7 cellular contexts compared by ENCODE assay signal in genomic region chr1:235075955-235076308, GRCh38. TPM values are rescaled to one million over a fixed set of nuclear protein-coding genes. Genes with fewer than 3 reads are reported as not detected.
DNase-seq lines count a peak whose midpoint lies in the region; ATAC-seq, FAIRE-seq and TF ChIP-seq lines count a peak whose summit lies in the region.

No MANE protein-coding gene starts in this region.

- peak overlapping the region; percentile 78; the same call in 1 of the 2 replicates for H3K56ac ChIP-seq in IMR-90 (ENCODE audit: extremely low read depth, insufficient read depth, low read length)

- intact Hi-C loops in IMR-90 (cut with micrococcal nuclease): loop anchor here (2.0 to 5.0 kb wide), 2 partner anchors 64 to 463 kb away; no protein-coding TSS in a partner anchor

- WGBS in IMR-90 (ENCODE audit: extremely low coverage in 2 of 2, insufficient read length in 1 of 2), 2 experiments: no CpG with 5 or more reads among the region's 7 CpGs
- WGBS in endodermal cell (ENCODE audit: insufficient coverage in 1 of 2, insufficient read length in 1 of 2), 2 experiments: 92 to 95% methylated on average over 6 to 7 of the region's 7 CpGs

- H3K9me3 ChIP-seq in IMR-90 (ENCODE audit: control insufficient read depth, insufficient read depth, low read length) (no peaks in the 10 kb centered on the region), keratinocyte (ENCODE audit: control insufficient read depth, low read depth, low read length) (no peaks in the 10 kb centered on the region), endodermal cell (ENCODE audit: control insufficient read depth, low read length) (no peaks in the 10 kb centered on the region)

- H3K27me3 Mint-ChIP-seq in activated CD8-positive, alpha-beta memory T cell treated with anti-CD3 and anti-CD28 coated beads, Interleukin-2, amount 10 ng/mL, durations not matched to agents 7 days and 5 days: no peaks in the 10 kb centered on the region
- H3K27me3 Mint-ChIP-seq in immature natural killer cell (ENCODE audit: low read depth in 3 of 3) (peaks cover 3 to 7% (median 6%) of the 10 kb centered on the region in 3 donors), endodermal cell (ENCODE audit: insufficient read depth) (no peaks in the 10 kb centered on the region)

- H3K4me3 Mint-ChIP-seq in activated CD8-positive, alpha-beta memory T cell treated with anti-CD3 and anti-CD28 coated beads, Interleukin-2, amount 10 ng/mL, durations not matched to agents 7 days and 5 days: peak overlapping the region; percentile 59
- H3K4me3 Mint-ChIP-seq in immature natural killer cell (peak overlapping the region in 2 of 5 donors; percentile 15 to 16), endodermal cell (no peak overlapping the region)

- BruUV-seq in IMR-90 (replicated peaks; lab: Mats Ljungman, UMichigan): no TSS peak

- ATAC-seq in IMR-90 (ENCODE audit: low read depth): no peak
- no peak for ATAC-seq in activated CD8-positive, alpha-beta memory T cell treated with anti-CD3 and anti-CD28 coated beads, Interleukin-2, amount 10 ng/mL, durations not matched to agents 7 days and 5 days
- ATAC-seq in GM21529 (IDR thresholded peaks at IDR 0.05; ENCODE audit: unreplicated experiment): no peak

- peak overlapping the region; percentile 24 to 80 for H4K8ac ChIP-seq in IMR-90 (ENCODE audit: low read depth in 2 of 2, low read length in 2 of 2)

- no peak for TF ChIP-seq POLR2A in IMR-90 (IDR thresholded peaks at IDR 0.05; ENCODE audit: low read depth, low read length)

- H3K9me1 ChIP-seq in IMR-90 (ENCODE audit: insufficient read depth, low read length) (peaks cover 39% of the 10 kb centered on the region), keratinocyte (ENCODE audit: control insufficient read depth, extremely low read depth, insufficient read depth, low read length) (no peaks in the 10 kb centered on the region)

- in situ Hi-C loops in IMR-90 (cut with MboI; ENCODE audit: low sequenced_read_pairs): loop anchor here (25.0 kb wide), 1 partner anchor 214 kb away; no protein-coding TSS in a partner anchor

- H3K4ac ChIP-seq in IMR-90 (ENCODE audit: low read depth, low read length): peak overlapping the region; percentile 94

- H3K4me3 ChIP-seq in IMR-90 (ENCODE audit: insufficient read depth, low read depth, low read length) (no peak overlapping the region), keratinocyte (ENCODE audit: control insufficient read depth in 2 of 3, extremely low read depth in 1 of 3, insufficient read depth in 2 of 3, low read depth in 1 of 3, low read length in 3 of 3) (no peak overlapping the region), endodermal cell (ENCODE audit: low read length) (no peak overlapping the region)

- peak overlapping the region; percentile 66 for H3K18ac ChIP-seq in IMR-90 (ENCODE audit: low read depth, low read length)

- H3K14ac ChIP-seq in IMR-90 (replicated peaks; ENCODE audit: low read depth, low read length): peak overlapping the region; percentile 90

- peak overlapping the region; percentile 80 for H4K91ac ChIP-seq in IMR-90 (ENCODE audit: insufficient read depth, low read depth, low read length)

- no peaks in the 10 kb centered on the region for H3K36me3 Mint-ChIP-seq in activated CD8-positive, alpha-beta memory T cell treated with anti-CD3 and anti-CD28 coated beads, Interleukin-2, amount 10 ng/mL, durations not matched to agents 7 days and 5 days
- H3K36me3 Mint-ChIP-seq in immature natural killer cell (no peaks in the 10 kb centered on the region), endodermal cell (ENCODE audit: low read depth) (no peaks in the 10 kb centered on the region)

- peak overlapping the region; percentile 98 for H2BK20ac ChIP-seq in IMR-90 (ENCODE audit: low read depth, low read length)

- H2BK15ac ChIP-seq in IMR-90 (ENCODE audit: low read depth, low read length): peak overlapping the region; percentile 82; the same call in 2 of the 3 replicates

- H3K9ac ChIP-seq in IMR-90 (ENCODE audit: low read depth, low read length): no peak overlapping the region
- no peak overlapping the region for H3K9ac ChIP-seq in keratinocyte (ENCODE audit: control insufficient read depth, extremely low read depth, insufficient read depth, low read length)
- no peak overlapping the region for H3K9ac ChIP-seq in endodermal cell (ENCODE audit: extremely low read depth, low read length, poor library complexity, severe bottlenecking)

- peaks cover 38% of the 10 kb centered on the region for H3K4me1 Mint-ChIP-seq in activated CD8-positive, alpha-beta memory T cell treated with anti-CD3 and anti-CD28 coated beads, Interleukin-2, amount 10 ng/mL, durations not matched to agents 7 days and 5 days
- H3K4me1 Mint-ChIP-seq in immature natural killer cell (peaks cover 17 to 19% of the 10 kb centered on the region in 2 donors), endodermal cell (peaks cover 9% of the 10 kb centered on the region)

- H2AK5ac ChIP-seq in IMR-90 (ENCODE audit: low read depth, low read length): peak overlapping the region; percentile 73

- FAIRE-seq in keratinocyte (lab: Jason Lieb, UNC): no peak

- H4K20me1 ChIP-seq in IMR-90 (ENCODE audit: insufficient read depth, low read length) (no peaks in the 10 kb centered on the region; the same call in 1 of the 2 replicates), keratinocyte (ENCODE audit: control insufficient read depth, extremely low read depth, insufficient read depth, low read length) (no peaks in the 10 kb centered on the region)

- H2BK120ac ChIP-seq in IMR-90 (ENCODE audit: low read depth, low read length): peak overlapping the region; percentile 90

- H3K9me3 Mint-ChIP-seq in activated CD8-positive, alpha-beta memory T cell treated with anti-CD3 and anti-CD28 coated beads, Interleukin-2, amount 10 ng/mL, durations not matched to agents 7 days and 5 days (ENCODE audit: low read depth): no peaks in the 10 kb centered on the region
- H3K9me3 Mint-ChIP-seq in immature natural killer cell: no peaks in the 10 kb centered on the region
- no peaks in the 10 kb centered on the region for H3K9me3 Mint-ChIP-seq in endodermal cell

- DNase-seq in IMR-90: no peak
- DNase-seq in activated CD8-positive, alpha-beta memory T cell treated with anti-CD3 and anti-CD28 coated beads, Interleukin-2, amount 10 ng/mL, durations not matched to agents 7 days and 5 days: no peak
- DNase-seq in keratinocyte (ENCODE audit: low read depth, low spot score): no peak
- DNase-seq in stimulated activated naive CD4-positive, alpha-beta T cell treated with Interleukin-2 at 50 U/mL for 16 hours (lab: John Stamatoyannopoulos, UW): peak; percentile 26
- DNase-seq in immature natural killer cell: no peak
- DNase-seq in endodermal cell: no peak

- H3K36me3 ChIP-seq in IMR-90 (ENCODE audit: control insufficient read depth, insufficient read depth, low read length): no peaks in the 10 kb centered on the region
- no peaks in the 10 kb centered on the region for H3K36me3 ChIP-seq in keratinocyte (ENCODE audit: control insufficient read depth in 2 of 2, extremely low read depth in 1 of 2, insufficient read depth in 2 of 2, low read length in 2 of 2)
- no peaks in the 10 kb centered on the region for H3K36me3 ChIP-seq in endodermal cell (ENCODE audit: control insufficient read depth, insufficient read depth, low read length)

- TF ChIP-seq CTCF in IMR-90 (conservative IDR thresholded peaks at IDR 0.05; ENCODE audit: low read depth, low read length) (0 out of 2 replicates have a peak, but pooled peaks have one; percentile 7), keratinocyte (optimal IDR thresholded peaks at IDR 0.05 in 1 of 3, IDR thresholded peaks at IDR 0.05 in 1 of 3, conservative IDR thresholded peaks at IDR 0.05 in 1 of 3; ENCODE audit: extremely low read depth in 1 of 3, insufficient read depth in 2 of 3, low read length in 3 of 3) (peak in 1 of 3 experiments; percentile 12), endodermal cell (conservative IDR thresholded peaks at IDR 0.05) (no peak)

- H3K79me1 ChIP-seq in IMR-90 (ENCODE audit: low read depth in 1 of 2, low read length in 2 of 2): peaks cover 0 to 3% of the 10 kb centered on the region in 2 experiments; a peak in 1 of 4 replicates

- peak overlapping the region; percentile 95 for H3K27ac ChIP-seq in IMR-90 (ENCODE audit: insufficient read depth, low read length)
- H3K27ac ChIP-seq in keratinocyte (ENCODE audit: control insufficient read depth, insufficient read depth, low read length): peak overlapping the region; percentile 10
- H3K27ac ChIP-seq in endodermal cell (ENCODE audit: low read depth, low read length): no peak overlapping the region

- no peaks in the 10 kb centered on the region for H3K27me3 ChIP-seq in IMR-90 (ENCODE audit: control insufficient read depth, insufficient read depth, low read length)
- no peaks in the 10 kb centered on the region for H3K27me3 ChIP-seq in keratinocyte (ENCODE audit: control insufficient read depth, extremely low read depth, insufficient read depth, low read length)
- H3K27me3 ChIP-seq in endodermal cell (ENCODE audit: control insufficient read depth, insufficient read depth, low read length, poor library complexity, severe bottlenecking): no peaks in the 10 kb centered on the region

- dilution Hi-C loops in IMR-90 (cut with HindIII; ENCODE audit: low sequenced_read_pairs, unreplicated experiment) (no loop called here), keratinocyte (cut with MboI; ENCODE audit: extremely low pct_ligation_motif_present, low sequenced_read_pairs) (loop anchor here (10.0 kb wide), 2 partner anchors 101 to 201 kb away; no protein-coding TSS in a partner anchor)

- H3K23ac ChIP-seq in IMR-90 (ENCODE audit: low read depth, low read length): peak overlapping the region; percentile 94

- H2AFZ ChIP-seq in IMR-90 (replicated peaks; ENCODE audit: low read length, poor library complexity): peak overlapping the region; percentile 56
- no peak overlapping the region for H2AFZ ChIP-seq in keratinocyte (ENCODE audit: control insufficient read depth, low read length)

- H3K4me1 ChIP-seq in IMR-90 (ENCODE audit: control insufficient read depth, insufficient read depth, low read length) (peaks cover 43% of the 10 kb centered on the region), keratinocyte (ENCODE audit: control insufficient read depth, extremely low read depth, insufficient read depth, low read length) (peaks cover 48% of the 10 kb centered on the region), endodermal cell (ENCODE audit: control insufficient read depth, insufficient read depth, low read length) (peaks cover 12% of the 10 kb centered on the region)

- no peak for TF ChIP-seq RAD21 in IMR-90 (IDR thresholded peaks at IDR 0.05; ENCODE audit: low read length)

- H2BK5ac ChIP-seq in IMR-90 (ENCODE audit: low read depth, low read length, poor library complexity, severe bottlenecking): peak overlapping the region; percentile 96

- H2AK9ac ChIP-seq in IMR-90 (replicated peaks; ENCODE audit: low read depth, low read length, poor library complexity): peak overlapping the region; percentile 83

- CTCF ChIA-PET in IMR-90 (lab: Yijun Ruan, JAX): interaction anchor here (1.1 kb wide), 1 partner anchor 8 kb away, joined by 3 read pairs; no protein-coding TSS in a partner anchor
- CTCF ChIA-PET in activated CD8-positive, alpha-beta memory T cell treated with anti-CD3 and anti-CD28 coated beads, Interleukin-2, amount 10 ng/mL, durations not matched to agents 7 days and 5 days (lab: Charles Lee): interaction anchor here (1.0 to 1.6 kb wide), 5 partner anchors 11 to 113 kb away, joined by 3 to 6 read pairs (median 3); no protein-coding TSS in a partner anchor

- POLR2A ChIA-PET in IMR-90 (lab: Charles Lee; ENCODE audit: unreplicated experiment): no interaction called here

- H3K4me2 ChIP-seq in IMR-90 (ENCODE audit: low read depth, low read length) (peak overlapping the region; percentile 32; the same call in 1 of the 2 replicates), keratinocyte (ENCODE audit: control insufficient read depth, extremely low read depth, insufficient read depth, low read depth, low read length) (no peak overlapping the region)

- peak overlapping the region; percentile 90 for H3K27ac Mint-ChIP-seq in activated CD8-positive, alpha-beta memory T cell treated with anti-CD3 and anti-CD28 coated beads, Interleukin-2, amount 10 ng/mL, durations not matched to agents 7 days and 5 days
- peak overlapping the region in 2 of 6 donors; percentile 31 to 69 for H3K27ac Mint-ChIP-seq in immature natural killer cell
- no peak overlapping the region for H3K27ac Mint-ChIP-seq in endodermal cell

- no peaks in the 10 kb centered on the region for H3K79me2 ChIP-seq in keratinocyte (ENCODE audit: control insufficient read depth, insufficient read depth, low read length)

- peak overlapping the region; percentile 66 for H4K5ac ChIP-seq in IMR-90 (ENCODE audit: low read depth, low read length)

RNA-seq across cellular contexts. Expression of gene TOMM20, which starts 52.7 kb away (rescaled TPM):
- total RNA-seq in IMR-90 (2012; rRNA removed) (75.3 and 135 TPM in 2 replicates), endodermal cell (100 to 1,000 TPM; 237 to 252 TPM)
- polyA plus RNA-seq in IMR-90 (2012; rRNA removed) (70.5 and 84.4 TPM in 2 replicates), keratinocyte (67.9 to 140 TPM (median 77.9 TPM) in 3 replicates), immature natural killer cell (10 to 100 TPM; 23.6 to 32.4 (median 29.4) TPM)
- polyA plus RNA-seq in IMR-90 (2012; cell fraction: cytosol; rRNA removed): 21.2 and 21.9 TPM in 2 replicates
- polyA plus RNA-seq in IMR-90 (2012; cell fraction: nucleus; rRNA removed; ENCODE audit: low replicate concordance): 5.2 and 27.0 TPM in 2 replicates
- total RNA-seq in activated CD8-positive, alpha-beta memory T cell treated with anti-CD3 and anti-CD28 coated beads, Interleukin-2, amount 10 ng/mL, durations not matched to agents 7 days and 5 days: 10 to 100 TPM; 71.1 to 76.7 TPM
- 70.5 TPM for polyA plus RNA-seq in keratinocyte (2011; ENCODE audit: low read depth)
- polyA plus RNA-seq in keratinocyte (2011; cell fraction: cytosol; rRNA removed): 58.6 and 93.3 TPM in 2 replicates
- 46.3 and 62.5 TPM in 2 replicates for polyA plus RNA-seq in keratinocyte (2011; cell fraction: nucleus; rRNA removed)
- 90.7 and 112 TPM in 2 replicates for polyA plus RNA-seq in keratinocyte (2012; ENCODE audit: low replicate concordance)
- 16.4 to 52.5 TPM (median 23.5 TPM) in 3 replicates for polyA minus RNA-seq in keratinocyte
- polyA minus RNA-seq in keratinocyte (2011; cell fraction: cytosol; rRNA and poly(A)+ RNA removed): 52.6 TPM
- polyA minus RNA-seq in keratinocyte (2011; cell fraction: nucleus; rRNA and poly(A)+ RNA removed): 25.7 and 45.0 TPM in 2 replicates
- polyA plus RNA-seq in endodermal cell (2013, experiment 1 of 2): 237 TPM
- polyA plus RNA-seq in endodermal cell (2013, experiment 2 of 2): 220 TPM
